Comparison of ENCODE assay signal across 21 cellular contexts in genomic region chr21:29717659-29718058, GRCh38.
"Had no signal": no experiment of that assay in that cellular context is flagged by ENCODE, and none has a peak within 500 bp of the region (broad histone marks: within the 10 kb centered on the region; RNA-seq: fewer than 3 reads in every experiment).

No MANE protein-coding gene starts in this region.

- H3K4me3 ChIP-seq: MG63, Peyer's patch, SJSA1 had no signal

- DNase-seq: Kasumi-1, MG63, NCI-H1048, NCI-H1105 treated with DMSO at 0.1 percent for 48 hours, NCI-H146, NCI-H1694, NCI-H187, NCI-H1930, NCI-H2081 treated with DMSO at 0.1 percent for 48 hours, NCI-H2171 treated with DMSO at 0.1 percent for 48 hours, NCI-H2227 treated with DMSO at 0.1 percent for 48 hours, NCI-H345, NCI-H446, NCI-H510A treated with DMSO at 0.1 percent for 48 hours, NCI-H524 treated with DMSO at 0.1 percent for 48 hours, Peyer's patch, Right ventricle myocardium superior, RPMI8226, SK-N-SH, SW 1271 had no signal

- H3K4me1 ChIP-seq: Peyer's patch, SJSA1 had no signal

- H3K9me3 ChIP-seq: MG63, SJSA1, SK-N-SH had no signal

- H3K27ac ChIP-seq: Peyer's patch, SJSA1 had no signal

- H3K36me3 ChIP-seq: MG63, Peyer's patch, SJSA1 had no signal

- H3K9ac ChIP-seq: SK-N-SH had no signal

- H3K4me2 ChIP-seq: SK-N-SH had no signal

- H3K27me3 ChIP-seq: MG63, Peyer's patch, SJSA1 had no signal
